Comparison of ENCODE assay signal across 1 cellular context in genomic region chr20:330233-331149, GRCh38.
TF ChIP-seq lines count a peak whose summit lies in the region.

No MANE protein-coding gene starts in this region.

TF ChIP-seq in HepG2, 621 proteins besides CTCF, POLR2A, EP300 and RAD21 (continued from another document):
- TF ChIP-seq HMGXB4 (CRISPR knock-in tag; IDR thresholded peaks at IDR 0.05; ENCODE audit: borderline replicate concordance in 1 of 2, low read depth in 1 of 2) (peak; percentile 22 to 78; a peak in 1 of 4 replicates), MIXL1 (CRISPR knock-in tag; IDR thresholded peaks at IDR 0.05) (peak; percentile 38; the same call in 1 of the 2 replicates), ZNF232 (CRISPR knock-in tag; IDR thresholded peaks at IDR 0.05; ENCODE audit: borderline replicate concordance) (0 out of 2 replicates have a peak, but pooled peaks have one; percentile 31), ZNF772 (CRISPR knock-in tag; IDR thresholded peaks at IDR 0.05) (no peak), FOXP1 (IDR thresholded peaks at IDR 0.05) (no peak), FOXP1 (CRISPR knock-in tag; IDR thresholded peaks at IDR 0.05) (no peak), E2F2 (CRISPR knock-in tag; IDR thresholded peaks at IDR 0.05; ENCODE audit: borderline replicate concordance) (peak; percentile 51; the same call in 1 of the 2 replicates), RARA (CRISPR knock-in tag; IDR thresholded peaks at IDR 0.05) (no peak), PHF5A (CRISPR knock-in tag; IDR thresholded peaks at IDR 0.05; ENCODE audit: low read depth, unreplicated experiment) (peak; percentile 14), ZEB1 (IDR thresholded peaks at IDR 0.05; ENCODE audit: insufficient replicate concordance, low read depth) (peak; percentile 28), TERF1 (CRISPR knock-in tag; IDR thresholded peaks at IDR 0.05) (no peak), GATAD1 (CRISPR knock-in tag; IDR thresholded peaks at IDR 0.05) (no peak), ATF7 (IDR thresholded peaks at IDR 0.05) (no peak), ATF7 (CRISPR knock-in tag; IDR thresholded peaks at IDR 0.05) (peak; percentile 71; the same call in 1 of the 2 replicates), ZNF616 (CRISPR knock-in tag; IDR thresholded peaks at IDR 0.05; ENCODE audit: low read depth) (no peak), TAF15 (IDR thresholded peaks at IDR 0.05; ENCODE audit: low read depth, low read length, poor library complexity, severe bottlenecking) (no peak), FIP1L1 (IDR thresholded peaks at IDR 0.05; ENCODE audit: borderline replicate concordance, insufficient read depth, low read depth, low read length) (0 out of 2 replicates have a peak, but pooled peaks have one; percentile 81), AKAP8 (CRISPR knock-in tag; IDR thresholded peaks at IDR 0.05) (peak; percentile 97), SMARCE1 (IDR thresholded peaks at IDR 0.05; ENCODE audit: borderline replicate concordance) (no peak), CSRNP2 (CRISPR knock-in tag; conservative IDR thresholded peaks at IDR 0.05; ENCODE audit: low read depth) (no peak), FOXK1 (CRISPR knock-in tag; IDR thresholded peaks at IDR 0.05; ENCODE audit: borderline replicate concordance, low read depth) (no peak), AHR (CRISPR knock-in tag; IDR thresholded peaks at IDR 0.05) (no peak), DMTF1 (CRISPR knock-in tag; IDR thresholded peaks at IDR 0.05) (0 out of 2 replicates have a peak, but pooled peaks have one; percentile 73), ESRRA (CRISPR knock-in tag; IDR thresholded peaks at IDR 0.05; ENCODE audit: low read depth) (peak; percentile 43; the same call in 1 of the 2 replicates), SRSF4 (IDR thresholded peaks at IDR 0.05; ENCODE audit: low read depth, low read length, poor library complexity, severe bottlenecking) (no peak), TIGD3 (CRISPR knock-in tag; IDR thresholded peaks at IDR 0.05; ENCODE audit: borderline replicate concordance) (no peak), ZNF260 (CRISPR knock-in tag; IDR thresholded peaks at IDR 0.05; ENCODE audit: borderline replicate concordance, low read depth) (no peak), MBD4 (IDR thresholded peaks at IDR 0.05; ENCODE audit: borderline replicate concordance, low read length) (no peak), RFX5 (IDR thresholded peaks at IDR 0.05; ENCODE audit: low read depth, low read length) (0 out of 2 replicates have a peak, but pooled peaks have one; percentile 5), ZGPAT (CRISPR knock-in tag; IDR thresholded peaks at IDR 0.05) (no peak), MXD1 (CRISPR knock-in tag; IDR thresholded peaks at IDR 0.05) (no peak), ZBTB34 (CRISPR knock-in tag; IDR thresholded peaks at IDR 0.05) (no peak), ZNF143 (CRISPR knock-in tag; IDR thresholded peaks at IDR 0.05) (no peak; the same call in 1 of the 2 replicates)
TF ChIP-seq in HepG2: peak in this region for 140.
